Comparison of ENCODE assay signal across 26 cellular contexts in the genomic region with DNA sequence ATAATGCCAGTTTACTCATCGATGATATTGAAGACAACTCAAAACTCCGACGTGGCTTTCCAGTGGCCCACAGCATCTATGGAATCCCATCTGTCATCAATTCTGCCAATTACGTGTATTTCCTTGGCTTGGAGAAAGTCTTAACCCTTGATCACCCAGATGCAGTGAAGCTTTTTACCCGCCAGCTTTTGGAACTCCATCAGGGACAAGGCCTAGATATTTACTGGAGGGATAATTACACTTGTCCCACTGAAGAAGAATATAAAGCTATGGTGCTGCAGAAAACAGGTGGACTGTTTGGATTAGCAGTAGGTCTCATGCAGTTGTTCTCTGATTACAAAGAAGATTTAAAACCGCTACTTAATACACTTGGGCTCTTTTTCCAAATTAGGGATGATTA.
"Had no signal": no experiment of that assay in that cellular context is flagged by ENCODE, and none has a peak within 500 bp of the region (broad histone marks: within the 10 kb centered on the region; RNA-seq: fewer than 3 reads in every experiment).

No MANE protein-coding gene starts in this region.

- H3K27me3 ChIP-seq: adrenal gland, ascending aorta, brain microvascular endothelial cell, heart left ventricle, stomach, suprapubic skin, transverse colon had no signal

- H3K9ac ChIP-seq: parathyroid adenoma had no signal

- H3K4me1 ChIP-seq: adrenal gland, ascending aorta, parathyroid adenoma, suprapubic skin, transverse colon had no signal

- ATAC-seq: heart left ventricle; sciatic nerve; stimulated activated memory B cell treated with anti-CD40 and anti-IgM and Interleukin-4, amounts not matched to agents 10 μg/mL and 1 μg/mL and 100 μg/mL, for 72 hours; T-cell had no signal

- H3K4me3 ChIP-seq: adrenal gland, ascending aorta, heart left ventricle, stomach, suprapubic skin, transverse colon had no signal

- H3K27ac ChIP-seq: adrenal gland, ascending aorta, brain microvascular endothelial cell, heart left ventricle, parathyroid adenoma, stomach, suprapubic skin, transverse colon, VCaP had no signal

- H3K27me3 Mint-ChIP-seq: central memory CD8-positive, alpha-beta T cell; stimulated activated memory B cell treated with anti-CD40 and anti-IgM and Interleukin-4, amounts not matched to agents 10 μg/mL and 1 μg/mL and 100 μg/mL, for 72 hours; T-cell had no signal

- H2AFZ ChIP-seq: parathyroid adenoma had no signal

- H3K9me3 ChIP-seq: adrenal gland, ascending aorta, heart left ventricle, stomach, suprapubic skin, transverse colon had no signal

- FAIRE-seq: colon, islet of Langerhans, small intestine, urothelium cell line had no signal

- H3K27ac Mint-ChIP-seq: nephron progenitor cell; stimulated activated memory B cell treated with anti-CD40 and anti-IgM and Interleukin-4, amounts not matched to agents 10 μg/mL and 1 μg/mL and 100 μg/mL, for 72 hours; T-helper 2 cell treated with Interferon-gamma antibody and Interleukin-4, amounts not matched to agents 5 μg/mL and 100 μg/mL, for 36 hours had no signal

- H3K9me3 Mint-ChIP-seq: central memory CD8-positive, alpha-beta T cell; nephron progenitor cell; stimulated activated memory B cell treated with anti-CD40 and anti-IgM and Interleukin-4, amounts not matched to agents 10 μg/mL and 1 μg/mL and 100 μg/mL, for 72 hours; T-cell; T-helper 2 cell treated with Interferon-gamma antibody and Interleukin-4, amounts not matched to agents 5 μg/mL and 100 μg/mL, for 36 hours had no signal

- DNase-seq: activated CD4-positive, CD25-positive, alpha-beta regulatory T cell treated with anti-CD3 and anti-CD28 coated beads, Interleukin-2, amount 50 U/mL, for 72 hours; activated effector memory CD4-positive, alpha-beta T cell treated with anti-CD3 and anti-CD28 coated beads, Interleukin-2, amount 50 U/mL, for 16 hours; activated naive CD4-positive, alpha-beta T cell treated with anti-CD3 and anti-CD28 coated beads, Interleukin-2, amount 50 U/mL, for 16 hours; adrenal gland; brain microvascular endothelial cell; effector memory CD4-positive, alpha-beta T cell; heart left ventricle; mesenchymal stem cell; nephron progenitor cell; nucleus accumbens; small intestine; stimulated activated CD4-positive, alpha-beta T cell treated with anti-CD3 and anti-CD28 coated beads, Interleukin-2, amount 100 ng/mL, for 24 hours; stomach; T-cell; transverse colon had no signal

- H3K4me3 Mint-ChIP-seq: central memory CD8-positive, alpha-beta T cell; nephron progenitor cell; stimulated activated memory B cell treated with anti-CD40 and anti-IgM and Interleukin-4, amounts not matched to agents 10 μg/mL and 1 μg/mL and 100 μg/mL, for 72 hours; T-cell; T-helper 2 cell treated with Interferon-gamma antibody and Interleukin-4, amounts not matched to agents 5 μg/mL and 100 μg/mL, for 36 hours had no signal
